ENCODE assay signal across 18 cellular contexts in genomic region chr10:83274088-83274487, GRCh38.
A peak's percentile ranks its signal among the peaks of the same experiment; 100 is the strongest.
DNase-seq lines count a peak whose midpoint lies in the region; ATAC-seq and TF ChIP-seq lines count a peak whose summit lies in the region.
"Had no signal": no experiment of that assay in that cellular context is flagged by ENCODE, and none has a peak within 500 bp of the region (broad histone marks: within the 10 kb centered on the region; RNA-seq: fewer than 3 reads in every experiment).

No MANE protein-coding gene starts in this region.

- H3K36me3 ChIP-seq in MG63 = no peaks in the 10 kb centered on the region
- H3K36me3 ChIP-seq: esophagus squamous epithelium, tibial nerve had no signal

- no peak for TF ChIP-seq CTCF in foreskin keratinocyte (conservative IDR thresholded peaks at IDR 0.05)

- no peak overlapping the region for H3K27ac ChIP-seq in foreskin keratinocyte
- H3K27ac ChIP-seq: esophagus squamous epithelium, tibial nerve had no signal

- H3K27me3 ChIP-seq in MG63 = no peaks in the 10 kb centered on the region
- H3K27me3 ChIP-seq in foreskin keratinocyte = no peaks in the 10 kb centered on the region
- H3K27me3 ChIP-seq: esophagus squamous epithelium, tibial nerve had no signal

- ATAC-seq in SK-N-SH treated with all-trans-retinoic acid at 6 μM for 48 hours (peak; percentile 61; the same call in 2 of the 3 replicates), foreskin keratinocyte (peak; percentile 59), HG03354 (IDR thresholded peaks at IDR 0.05; ENCODE audit: poor library complexity, severe bottlenecking, unreplicated experiment) (no peak), left lobe of liver (no peak)
- ATAC-seq: naive thymus-derived CD4-positive, alpha-beta T cell; PC-3 had no signal

- H3K4me3 ChIP-seq in MG63 = no peak overlapping the region
- H3K4me3 ChIP-seq: esophagus squamous epithelium, tibial nerve had no signal

- no peaks in the 10 kb centered on the region for H3K9me3 ChIP-seq in MG63
- H3K9me3 ChIP-seq: esophagus squamous epithelium, tibial nerve had no signal

- no peaks in the 10 kb centered on the region for H3K4me1 ChIP-seq in foreskin keratinocyte
- H3K4me1 ChIP-seq: esophagus squamous epithelium, tibial nerve had no signal

- DNase-seq in DMS 273 (lab: John Stamatoyannopoulos, UW; ENCODE audit: unreplicated experiment) (peak; percentile 79), MG63 (peak; percentile 8), foreskin keratinocyte (peak in 1 of 2 donors; percentile 28), NCI-H2196 treated with DMSO at 0.1 percent for 48 hours (lab: John Stamatoyannopoulos, UW; ENCODE audit: unreplicated experiment) (no peak), left lobe of liver (ENCODE audit: low spot score) (no peak), SW 1271 (lab: John Stamatoyannopoulos, UW) (no peak)
- DNase-seq: activated CD4-positive, alpha-beta T cell treated with anti-CD3 and anti-CD28 coated beads, Interleukin-2, amount 10 ng/mL, durations not matched to agents 24 days and 14 days; CD4-positive, CD25-positive, alpha-beta regulatory T cell; effector memory CD4-positive, alpha-beta T cell; esophagus squamous epithelium; naive thymus-derived CD4-positive, alpha-beta T cell; PC-3; SIG-M5; stimulated activated CD4-positive, alpha-beta T cell treated with anti-CD3 and anti-CD28 coated beads, Interleukin-4, amount 100 ng/mL, for 1 hour; stimulated activated naive CD4-positive, alpha-beta T cell had no signal

TF ChIP-seq in SK-N-SH treated with all-trans-retinoic acid at 6 μM for 48 hours, 23 proteins besides CTCF, POLR2A, EP300 and RAD21:
- TF ChIP-seq ZNF70 (CRISPR knock-in tag; IDR thresholded peaks at IDR 0.05) = no peak
- TF ChIP-seq OSR1 (CRISPR knock-in tag; IDR thresholded peaks at IDR 0.05) = no peak
- peak; percentile 74; the same call in 1 of the 2 replicates for TF ChIP-seq GLIS3 (CRISPR knock-in tag; IDR thresholded peaks at IDR 0.05)
- TF ChIP-seq TCF4 (CRISPR knock-in tag; IDR thresholded peaks at IDR 0.05; ENCODE audit: borderline replicate concordance) = peak; percentile 95
- TF ChIP-seq TSHZ2 (CRISPR knock-in tag; IDR thresholded peaks at IDR 0.05) = peak; percentile 86
- TF ChIP-seq ESRRG (CRISPR knock-in tag; IDR thresholded peaks at IDR 0.05) = no peak
- TF ChIP-seq, protein P1, sequence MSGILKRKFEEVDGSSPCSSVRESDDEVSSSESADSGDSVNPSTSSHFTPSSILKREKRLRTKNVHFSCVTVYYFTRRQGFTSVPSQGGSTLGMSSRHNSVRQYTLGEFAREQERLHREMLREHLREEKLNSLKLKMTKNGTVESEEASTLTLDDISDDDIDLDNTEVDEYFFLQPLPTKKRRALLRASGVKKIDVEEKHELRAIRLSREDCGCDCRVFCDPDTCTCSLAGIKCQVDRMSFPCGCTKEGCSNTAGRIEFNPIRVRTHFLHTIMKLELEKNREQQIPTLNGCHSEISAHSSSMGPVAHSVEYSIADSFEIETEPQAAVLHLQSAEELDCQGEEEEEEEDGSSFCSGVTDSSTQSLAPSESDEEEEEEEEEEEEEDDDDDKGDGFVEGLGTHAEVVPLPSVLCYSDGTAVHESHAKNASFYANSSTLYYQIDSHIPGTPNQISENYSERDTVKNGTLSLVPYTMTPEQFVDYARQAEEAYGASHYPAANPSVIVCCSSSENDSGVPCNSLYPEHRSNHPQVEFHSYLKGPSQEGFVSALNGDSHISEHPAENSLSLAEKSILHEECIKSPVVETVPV (CRISPR knock-in tag; IDR thresholded peaks at IDR 0.05) = no peak; the same call in 1 of the 2 replicates
- TF ChIP-seq BACH2 (CRISPR knock-in tag; IDR thresholded peaks at IDR 0.05; ENCODE audit: borderline replicate concordance) = no peak
- TF ChIP-seq ISL1 (CRISPR knock-in tag; IDR thresholded peaks at IDR 0.05) = peak; percentile 85
- TF ChIP-seq SNAI2 (CRISPR knock-in tag; IDR thresholded peaks at IDR 0.05) = 0 out of 2 replicates have a peak, but pooled peaks have one; percentile 47

Comparison
In these comparisons a context has a peak if more than half of its experiments do, and no peak if none do; other contexts are left out.
1. DNase-seq: peak in DMS 273 (single experiment) and MG63 (single experiment); none in NCI-H2196 treated with DMSO at 0.1 percent for 48 hours (single experiment), left lobe of liver (single experiment) and SW 1271 (0 of 2).
2. ATAC-seq: peak in SK-N-SH treated with all-trans-retinoic acid at 6 μM for 48 hours (single experiment) and foreskin keratinocyte (single experiment); none in HG03354 (single experiment) and left lobe of liver (single experiment).